ENCODE assay signal across 9 cellular contexts in the genomic region with DNA sequence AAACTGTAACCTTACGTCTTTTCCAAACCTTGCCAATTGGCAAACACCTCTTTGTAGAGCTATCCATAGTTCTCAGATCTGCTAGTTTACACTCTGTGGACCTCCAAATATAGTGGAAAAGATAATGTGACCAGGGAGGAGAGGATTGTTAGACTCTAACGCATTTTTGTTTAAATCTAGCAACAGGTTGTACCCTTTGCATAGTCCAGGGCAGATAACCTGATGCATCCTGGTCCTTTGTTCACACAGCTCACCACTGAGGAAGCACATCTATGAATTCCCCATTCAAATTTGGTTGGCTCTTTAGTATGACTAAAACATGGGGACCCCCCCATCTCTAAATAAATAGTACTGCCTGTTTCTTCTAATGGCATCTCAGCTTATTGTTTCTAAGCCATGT. TPM values are rescaled to one million over a fixed set of nuclear protein-coding genes. Genes with fewer than 3 reads are reported as not detected.
"Had no signal": no experiment of that assay in that cellular context is flagged by ENCODE, and none has a peak within 500 bp of the region (broad histone marks: within the 10 kb centered on the region; RNA-seq: fewer than 3 reads in every experiment).

No MANE protein-coding gene starts in this region.

- H3K9ac ChIP-seq: GM23248 had no signal

- H3K4me3 Mint-ChIP-seq: GM23338, H9, HFFc6 had no signal

- H3K27ac ChIP-seq: GM23248 had no signal

- H3K9me3 ChIP-seq: HAP-1 had no signal

- H3K4me1 ChIP-seq: HAP-1 had no signal

- H3K27ac Mint-ChIP-seq: GM23338, H9, HFFc6 had no signal

- H3K9me3 Mint-ChIP-seq: GM23338, HFFc6 had no signal

- H3K4me2 ChIP-seq: GM23338 had no signal

- H2AFZ ChIP-seq: GM23248, GM23338 had no signal

- H3K4me3 ChIP-seq: GM23248, GM23338, HAP-1 had no signal

- DNase-seq: GM23248, GOT3, H7, H9, HCEC 1CT, HFFc6 had no signal

RNA-seq across cellular contexts. Expression of gene PAGE2, which starts 55.9 kb away (rescaled TPM):
- total RNA-seq: GM23248, GM23338, H1, H7, H9 had no signal
